In genomic region chr10:102642553-102643345, GRCh38 we compare ENCODE assay signal across 1 cellular context.
A peak's percentile ranks its signal among the peaks of the same experiment; 100 is the strongest.
TF ChIP-seq lines count a peak whose summit lies in the region.

No MANE protein-coding gene starts in this region.

TF ChIP-seq in HEK293, 187 proteins besides CTCF, POLR2A, EP300 and RAD21 (continued from another document):
- TF ChIP-seq ZNF239 (tag by site-specific recombination; IDR thresholded peaks at IDR 0.05) (no peak), ZNF433 (tag by site-specific recombination; IDR thresholded peaks at IDR 0.05; ENCODE audit: low read depth) (no peak), ZNF416 (tag by site-specific recombination; IDR thresholded peaks at IDR 0.05) (no peak), BCL11B (tag by site-specific recombination; IDR thresholded peaks at IDR 0.05; ENCODE audit: low read depth) (0 out of 2 replicates have a peak, but pooled peaks have one; percentile 35), ZNF560 (tag by site-specific recombination; IDR thresholded peaks at IDR 0.05; ENCODE audit: borderline replicate concordance) (no peak), ZNF555 (tag by site-specific recombination; conservative IDR thresholded peaks at IDR 0.05) (no peak), SP7 (tag by site-specific recombination; IDR thresholded peaks at IDR 0.05) (peak; percentile 13; the same call in 1 of the 2 replicates), ZBTB6 (tag by site-specific recombination; IDR thresholded peaks at IDR 0.05) (no peak)
TF ChIP-seq in HEK293: peak in this region for 23.
